1 cellular context compared by ENCODE assay signal in the genomic region with DNA sequence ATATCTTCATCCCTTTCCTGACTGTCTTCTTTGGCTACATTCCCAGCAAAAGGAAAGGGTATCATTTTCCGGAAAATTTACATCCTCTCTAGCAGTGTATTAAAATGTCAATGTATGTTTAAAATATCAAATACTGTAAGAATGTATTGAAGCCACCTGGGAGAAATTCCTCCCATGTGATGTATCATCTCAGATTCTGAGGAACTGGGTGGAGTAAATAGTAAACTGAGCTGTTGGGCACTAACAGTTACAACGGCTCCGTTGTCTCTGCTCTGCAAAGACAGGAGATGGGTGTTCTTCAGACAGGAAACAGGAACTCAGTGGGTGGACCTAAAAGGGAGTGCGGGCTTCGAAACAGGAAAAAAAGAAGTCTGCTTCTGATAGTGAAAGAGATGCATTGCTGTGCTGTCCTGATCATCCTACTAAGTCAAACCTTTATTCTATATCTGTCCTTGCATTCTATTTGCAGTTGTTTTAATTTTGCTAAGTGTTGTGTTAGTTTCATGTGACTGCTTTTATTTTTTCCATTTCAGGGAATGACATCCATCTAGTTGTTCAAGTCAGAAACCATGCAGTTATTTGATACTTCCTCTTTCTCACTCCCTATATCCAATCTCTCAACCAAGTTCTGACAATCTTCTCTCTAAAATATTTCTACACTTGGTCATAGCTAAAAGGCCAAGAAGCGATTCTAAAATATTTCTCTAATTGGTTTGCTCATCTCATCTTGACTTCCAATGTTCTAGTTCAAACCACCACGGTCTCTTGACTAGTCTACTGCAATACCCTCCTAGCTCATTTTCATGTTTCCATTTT.
TF ChIP-seq lines count a peak whose summit lies in the region.

No MANE protein-coding gene starts in this region.

TF ChIP-seq in K562, 482 proteins besides CTCF, POLR2A, EP300 and RAD21 (continued from another document and continues in another):
- TF ChIP-seq, protein P1, sequence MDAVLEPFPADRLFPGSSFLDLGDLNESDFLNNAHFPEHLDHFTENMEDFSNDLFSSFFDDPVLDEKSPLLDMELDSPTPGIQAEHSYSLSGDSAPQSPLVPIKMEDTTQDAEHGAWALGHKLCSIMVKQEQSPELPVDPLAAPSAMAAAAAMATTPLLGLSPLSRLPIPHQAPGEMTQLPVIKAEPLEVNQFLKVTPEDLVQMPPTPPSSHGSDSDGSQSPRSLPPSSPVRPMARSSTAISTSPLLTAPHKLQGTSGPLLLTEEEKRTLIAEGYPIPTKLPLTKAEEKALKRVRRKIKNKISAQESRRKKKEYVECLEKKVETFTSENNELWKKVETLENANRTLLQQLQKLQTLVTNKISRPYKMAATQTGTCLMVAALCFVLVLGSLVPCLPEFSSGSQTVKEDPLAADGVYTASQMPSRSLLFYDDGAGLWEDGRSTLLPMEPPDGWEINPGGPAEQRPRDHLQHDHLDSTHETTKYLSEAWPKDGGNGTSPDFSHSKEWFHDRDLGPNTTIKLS (IDR thresholded peaks at IDR 0.05; ENCODE audit: borderline replicate concordance, low read depth) = no peak
- TF ChIP-seq NCOA1 (IDR thresholded peaks at IDR 0.05; ENCODE audit: low read depth) (no peak), ZNF766 (CRISPR knock-in tag; conservative IDR thresholded peaks at IDR 0.05) (peak; percentile 73; the same call in 1 of the 2 replicates), GABPB2 (CRISPR knock-in tag; conservative IDR thresholded peaks at IDR 0.05) (no peak), CBFA2T3 (IDR thresholded peaks at IDR 0.05) (peak; percentile 8; the same call in 1 of the 2 replicates), KDM1A (IDR thresholded peaks at IDR 0.05) (no peak), POU5F1 (IDR thresholded peaks at IDR 0.05; ENCODE audit: borderline replicate concordance, low read depth, low read length, partially characterized antibody) (no peak), ERF (CRISPR knock-in tag; IDR thresholded peaks at IDR 0.05) (peak; percentile 22; the same call in 1 of the 2 replicates), NFRKB (IDR thresholded peaks at IDR 0.05; ENCODE audit: low read depth) (0 out of 2 replicates have a peak, but pooled peaks have one; percentile 39), RFX5 (IDR thresholded peaks at IDR 0.05; ENCODE audit: low read depth, low read length) (no peak), RBBP5 (IDR thresholded peaks at IDR 0.05; ENCODE audit: borderline replicate concordance, insufficient read depth, low read length, poor library complexity, severe bottlenecking) (no peak), ZNF197 (CRISPR knock-in tag; IDR thresholded peaks at IDR 0.05; ENCODE audit: low read depth) (no peak), ARID1B (IDR thresholded peaks at IDR 0.05) (peak; percentile 20; the same call in 1 of the 2 replicates), NONO (IDR thresholded peaks at IDR 0.05; ENCODE audit: low read depth in 2 of 2, low read length in 1 of 2) (no peak), LCOR (CRISPR knock-in tag; IDR thresholded peaks at IDR 0.05) (no peak), ZC3H11A (IDR thresholded peaks at IDR 0.05; ENCODE audit: low read depth, low read length) (no peak), CBX5 (IDR thresholded peaks at IDR 0.05; ENCODE audit: borderline replicate concordance, low read depth) (no peak), HDAC2 (IDR thresholded peaks at IDR 0.05) (0 out of 2 replicates have a peak, but pooled peaks have one; percentile 17), ZNF12 (CRISPR knock-in tag; IDR thresholded peaks at IDR 0.05) (no peak), GABPB1 (CRISPR knock-in tag; IDR thresholded peaks at IDR 0.05) (no peak), GTF2A2 (tag; IDR thresholded peaks at IDR 0.05) (no peak), ZNF140 (CRISPR knock-in tag; IDR thresholded peaks at IDR 0.05) (no peak), HOXB6 (CRISPR knock-in tag; IDR thresholded peaks at IDR 0.05; ENCODE audit: borderline replicate concordance) (no peak), XRCC4 (IDR thresholded peaks at IDR 0.05; ENCODE audit: extremely low read depth, insufficient read depth, insufficient read length) (no peak), CBX8 (IDR thresholded peaks at IDR 0.05; ENCODE audit: borderline replicate concordance, extremely low read depth, low read depth, low read length, poor library complexity, severe bottlenecking) (no peak), SETDB1 (IDR thresholded peaks at IDR 0.05; ENCODE audit: low read length) (no peak)
- TF ChIP-seq, protein P2, sequence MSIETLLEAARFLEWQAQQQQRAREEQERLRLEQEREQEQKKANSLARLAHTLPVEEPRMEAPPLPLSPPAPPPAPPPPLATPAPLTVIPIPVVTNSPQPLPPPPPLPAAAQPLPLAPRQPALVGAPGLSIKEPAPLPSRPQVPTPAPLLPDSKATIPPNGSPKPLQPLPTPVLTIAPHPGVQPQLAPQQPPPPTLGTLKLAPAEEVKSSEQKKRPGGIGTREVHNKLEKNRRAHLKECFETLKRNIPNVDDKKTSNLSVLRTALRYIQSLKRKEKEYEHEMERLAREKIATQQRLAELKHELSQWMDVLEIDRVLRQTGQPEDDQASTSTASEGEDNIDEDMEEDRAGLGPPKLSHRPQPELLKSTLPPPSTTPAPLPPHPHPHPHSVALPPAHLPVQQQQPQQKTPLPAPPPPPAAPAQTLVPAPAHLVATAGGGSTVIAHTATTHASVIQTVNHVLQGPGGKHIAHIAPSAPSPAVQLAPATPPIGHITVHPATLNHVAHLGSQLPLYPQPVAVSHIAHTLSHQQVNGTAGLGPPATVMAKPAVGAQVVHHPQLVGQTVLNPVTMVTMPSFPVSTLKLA (conservative IDR thresholded peaks at IDR 0.05) = peak in 1 of 2 experiments; percentile 23; a peak in 1 of 4 replicates
- TF ChIP-seq, protein P3, sequence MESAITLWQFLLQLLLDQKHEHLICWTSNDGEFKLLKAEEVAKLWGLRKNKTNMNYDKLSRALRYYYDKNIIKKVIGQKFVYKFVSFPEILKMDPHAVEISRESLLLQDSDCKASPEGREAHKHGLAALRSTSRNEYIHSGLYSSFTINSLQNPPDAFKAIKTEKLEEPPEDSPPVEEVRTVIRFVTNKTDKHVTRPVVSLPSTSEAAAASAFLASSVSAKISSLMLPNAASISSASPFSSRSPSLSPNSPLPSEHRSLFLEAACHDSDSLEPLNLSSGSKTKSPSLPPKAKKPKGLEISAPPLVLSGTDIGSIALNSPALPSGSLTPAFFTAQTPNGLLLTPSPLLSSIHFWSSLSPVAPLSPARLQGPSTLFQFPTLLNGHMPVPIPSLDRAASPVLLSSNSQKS (CRISPR knock-in tag; IDR thresholded peaks at IDR 0.05) = no peak
- TF ChIP-seq, protein P4, sequence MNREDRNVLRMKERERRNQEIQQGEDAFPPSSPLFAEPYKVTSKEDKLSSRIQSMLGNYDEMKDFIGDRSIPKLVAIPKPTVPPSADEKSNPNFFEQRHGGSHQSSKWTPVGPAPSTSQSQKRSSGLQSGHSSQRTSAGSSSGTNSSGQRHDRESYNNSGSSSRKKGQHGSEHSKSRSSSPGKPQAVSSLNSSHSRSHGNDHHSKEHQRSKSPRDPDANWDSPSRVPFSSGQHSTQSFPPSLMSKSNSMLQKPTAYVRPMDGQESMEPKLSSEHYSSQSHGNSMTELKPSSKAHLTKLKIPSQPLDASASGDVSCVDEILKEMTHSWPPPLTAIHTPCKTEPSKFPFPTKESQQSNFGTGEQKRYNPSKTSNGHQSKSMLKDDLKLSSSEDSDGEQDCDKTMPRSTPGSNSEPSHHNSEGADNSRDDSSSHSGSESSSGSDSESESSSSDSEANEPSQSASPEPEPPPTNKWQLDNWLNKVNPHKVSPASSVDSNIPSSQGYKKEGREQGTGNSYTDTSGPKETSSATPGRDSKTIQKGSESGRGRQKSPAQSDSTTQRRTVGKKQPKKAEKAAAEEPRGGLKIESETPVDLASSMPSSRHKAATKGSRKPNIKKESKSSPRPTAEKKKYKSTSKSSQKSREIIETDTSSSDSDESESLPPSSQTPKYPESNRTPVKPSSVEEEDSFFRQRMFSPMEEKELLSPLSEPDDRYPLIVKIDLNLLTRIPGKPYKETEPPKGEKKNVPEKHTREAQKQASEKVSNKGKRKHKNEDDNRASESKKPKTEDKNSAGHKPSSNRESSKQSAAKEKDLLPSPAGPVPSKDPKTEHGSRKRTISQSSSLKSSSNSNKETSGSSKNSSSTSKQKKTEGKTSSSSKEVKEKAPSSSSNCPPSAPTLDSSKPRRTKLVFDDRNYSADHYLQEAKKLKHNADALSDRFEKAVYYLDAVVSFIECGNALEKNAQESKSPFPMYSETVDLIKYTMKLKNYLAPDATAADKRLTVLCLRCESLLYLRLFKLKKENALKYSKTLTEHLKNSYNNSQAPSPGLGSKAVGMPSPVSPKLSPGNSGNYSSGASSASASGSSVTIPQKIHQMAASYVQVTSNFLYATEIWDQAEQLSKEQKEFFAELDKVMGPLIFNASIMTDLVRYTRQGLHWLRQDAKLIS (CRISPR knock-in tag; IDR thresholded peaks at IDR 0.05) = no peak
- TF ChIP-seq, protein P5, sequence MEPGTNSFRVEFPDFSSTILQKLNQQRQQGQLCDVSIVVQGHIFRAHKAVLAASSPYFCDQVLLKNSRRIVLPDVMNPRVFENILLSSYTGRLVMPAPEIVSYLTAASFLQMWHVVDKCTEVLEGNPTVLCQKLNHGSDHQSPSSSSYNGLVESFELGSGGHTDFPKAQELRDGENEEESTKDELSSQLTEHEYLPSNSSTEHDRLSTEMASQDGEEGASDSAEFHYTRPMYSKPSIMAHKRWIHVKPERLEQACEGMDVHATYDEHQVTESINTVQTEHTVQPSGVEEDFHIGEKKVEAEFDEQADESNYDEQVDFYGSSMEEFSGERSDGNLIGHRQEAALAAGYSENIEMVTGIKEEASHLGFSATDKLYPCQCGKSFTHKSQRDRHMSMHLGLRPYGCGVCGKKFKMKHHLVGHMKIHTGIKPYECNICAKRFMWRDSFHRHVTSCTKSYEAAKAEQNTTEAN (CRISPR knock-in tag; IDR thresholded peaks at IDR 0.05) = no peak
- TF ChIP-seq, protein P6, sequence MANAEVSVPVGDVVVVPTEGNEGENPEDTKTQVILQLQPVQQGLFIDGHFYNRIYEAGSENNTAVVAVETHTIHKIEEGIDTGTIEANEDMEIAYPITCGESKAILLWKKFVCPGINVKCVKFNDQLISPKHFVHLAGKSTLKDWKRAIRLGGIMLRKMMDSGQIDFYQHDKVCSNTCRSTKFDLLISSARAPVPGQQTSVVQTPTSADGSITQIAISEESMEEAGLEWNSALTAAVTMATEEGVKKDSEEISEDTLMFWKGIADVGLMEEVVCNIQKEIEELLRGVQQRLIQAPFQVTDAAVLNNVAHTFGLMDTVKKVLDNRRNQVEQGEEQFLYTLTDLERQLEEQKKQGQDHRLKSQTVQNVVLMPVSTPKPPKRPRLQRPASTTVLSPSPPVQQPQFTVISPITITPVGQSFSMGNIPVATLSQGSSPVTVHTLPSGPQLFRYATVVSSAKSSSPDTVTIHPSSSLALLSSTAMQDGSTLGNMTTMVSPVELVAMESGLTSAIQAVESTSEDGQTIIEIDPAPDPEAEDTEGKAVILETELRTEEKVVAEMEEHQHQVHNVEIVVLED (CRISPR knock-in tag; IDR thresholded peaks at IDR 0.05) = no peak
- TF ChIP-seq, protein P7, sequence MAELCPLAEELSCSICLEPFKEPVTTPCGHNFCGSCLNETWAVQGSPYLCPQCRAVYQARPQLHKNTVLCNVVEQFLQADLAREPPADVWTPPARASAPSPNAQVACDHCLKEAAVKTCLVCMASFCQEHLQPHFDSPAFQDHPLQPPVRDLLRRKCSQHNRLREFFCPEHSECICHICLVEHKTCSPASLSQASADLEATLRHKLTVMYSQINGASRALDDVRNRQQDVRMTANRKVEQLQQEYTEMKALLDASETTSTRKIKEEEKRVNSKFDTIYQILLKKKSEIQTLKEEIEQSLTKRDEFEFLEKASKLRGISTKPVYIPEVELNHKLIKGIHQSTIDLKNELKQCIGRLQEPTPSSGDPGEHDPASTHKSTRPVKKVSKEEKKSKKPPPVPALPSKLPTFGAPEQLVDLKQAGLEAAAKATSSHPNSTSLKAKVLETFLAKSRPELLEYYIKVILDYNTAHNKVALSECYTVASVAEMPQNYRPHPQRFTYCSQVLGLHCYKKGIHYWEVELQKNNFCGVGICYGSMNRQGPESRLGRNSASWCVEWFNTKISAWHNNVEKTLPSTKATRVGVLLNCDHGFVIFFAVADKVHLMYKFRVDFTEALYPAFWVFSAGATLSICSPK (IDR thresholded peaks at IDR 0.05; ENCODE audit: borderline replicate concordance) = no peak
- TF ChIP-seq, protein P8, sequence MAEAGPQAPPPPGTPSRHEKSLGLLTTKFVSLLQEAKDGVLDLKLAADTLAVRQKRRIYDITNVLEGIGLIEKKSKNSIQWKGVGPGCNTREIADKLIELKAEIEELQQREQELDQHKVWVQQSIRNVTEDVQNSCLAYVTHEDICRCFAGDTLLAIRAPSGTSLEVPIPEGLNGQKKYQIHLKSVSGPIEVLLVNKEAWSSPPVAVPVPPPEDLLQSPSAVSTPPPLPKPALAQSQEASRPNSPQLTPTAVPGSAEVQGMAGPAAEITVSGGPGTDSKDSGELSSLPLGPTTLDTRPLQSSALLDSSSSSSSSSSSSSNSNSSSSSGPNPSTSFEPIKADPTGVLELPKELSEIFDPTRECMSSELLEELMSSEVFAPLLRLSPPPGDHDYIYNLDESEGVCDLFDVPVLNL (CRISPR knock-in tag; IDR thresholded peaks at IDR 0.05; ENCODE audit: low read depth) = no peak
- TF ChIP-seq, protein P9, sequence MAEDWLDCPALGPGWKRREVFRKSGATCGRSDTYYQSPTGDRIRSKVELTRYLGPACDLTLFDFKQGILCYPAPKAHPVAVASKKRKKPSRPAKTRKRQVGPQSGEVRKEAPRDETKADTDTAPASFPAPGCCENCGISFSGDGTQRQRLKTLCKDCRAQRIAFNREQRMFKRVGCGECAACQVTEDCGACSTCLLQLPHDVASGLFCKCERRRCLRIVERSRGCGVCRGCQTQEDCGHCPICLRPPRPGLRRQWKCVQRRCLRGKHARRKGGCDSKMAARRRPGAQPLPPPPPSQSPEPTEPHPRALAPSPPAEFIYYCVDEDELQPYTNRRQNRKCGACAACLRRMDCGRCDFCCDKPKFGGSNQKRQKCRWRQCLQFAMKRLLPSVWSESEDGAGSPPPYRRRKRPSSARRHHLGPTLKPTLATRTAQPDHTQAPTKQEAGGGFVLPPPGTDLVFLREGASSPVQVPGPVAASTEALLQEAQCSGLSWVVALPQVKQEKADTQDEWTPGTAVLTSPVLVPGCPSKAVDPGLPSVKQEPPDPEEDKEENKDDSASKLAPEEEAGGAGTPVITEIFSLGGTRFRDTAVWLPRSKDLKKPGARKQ (CRISPR knock-in tag; IDR thresholded peaks at IDR 0.05) = no peak
- TF ChIP-seq, protein P10, sequence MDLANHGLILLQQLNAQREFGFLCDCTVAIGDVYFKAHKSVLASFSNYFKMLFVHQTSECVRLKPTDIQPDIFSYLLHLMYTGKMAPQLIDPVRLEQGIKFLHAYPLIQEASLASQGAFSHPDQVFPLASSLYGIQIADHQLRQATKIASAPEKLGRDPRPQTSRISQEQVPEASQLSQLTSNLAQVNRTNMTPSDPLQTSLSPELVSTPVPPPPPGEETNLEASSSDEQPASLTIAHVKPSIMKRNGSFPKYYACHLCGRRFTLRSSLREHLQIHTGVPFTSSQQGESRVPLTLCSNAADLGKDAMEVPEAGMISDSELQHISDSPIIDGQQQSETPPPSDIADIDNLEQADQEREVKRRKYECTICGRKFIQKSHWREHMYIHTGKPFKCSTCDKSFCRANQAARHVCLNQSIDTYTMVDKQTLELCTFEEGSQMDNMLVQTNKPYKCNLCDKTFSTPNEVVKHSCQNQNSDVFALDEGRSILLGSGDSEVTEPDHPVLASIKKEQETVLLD (IDR thresholded peaks at IDR 0.05) = no peak
